Comparison of ENCODE assay signal across 27 cellular contexts in genomic region chr2:106126705-106127281, GRCh38.
DNase-seq lines count a peak whose midpoint lies in the region; ATAC-seq and TF ChIP-seq lines count a peak whose summit lies in the region.
"Had no signal": no experiment of that assay in that cellular context is flagged by ENCODE, and none has a peak within 500 bp of the region (broad histone marks: within the 10 kb centered on the region; RNA-seq: fewer than 3 reads in every experiment).

No MANE protein-coding gene starts in this region.

- H3K4me1 Mint-ChIP-seq in activated T-cell treated with anti-CD3 and anti-CD28 coated beads, Interleukin-2, amount 50 U/mL, for 72 hours (ENCODE audit: low read depth), result peaks cover 37% of the 10 kb centered on the region
- peaks cover 22% of the 10 kb centered on the region for H3K4me1 Mint-ChIP-seq in activated T-cell treated with anti-CD3 and anti-CD28 coated beads, Interleukin-2, amount 50 U/mL, for 4 hours (ENCODE audit: low read depth)
- H3K4me1 Mint-ChIP-seq: neural crest cell had no signal

- H3K4me1 ChIP-seq in mucosa of descending colon (ENCODE audit: low read depth) (peaks cover 18% of the 10 kb centered on the region), transverse colon (peaks cover 4 to 32% (median 20%) of the 10 kb centered on the region in 4 donors), gastrocnemius medialis (peaks cover 0 to 5% of the 10 kb centered on the region in 2 donors)

- no peaks in the 10 kb centered on the region for H3K9me3 ChIP-seq in mucosa of descending colon
- no peaks in the 10 kb centered on the region for H3K9me3 ChIP-seq in transverse colon
- H3K9me3 ChIP-seq in gastrocnemius medialis, result no peaks in the 10 kb centered on the region
- H3K9me3 ChIP-seq: sigmoid colon, SJSA1, upper lobe of left lung had no signal

- no peak for TF ChIP-seq CTCF in VCaP (conservative IDR thresholded peaks at IDR 0.05)
- no peak for TF ChIP-seq CTCF in mucosa of descending colon (IDR thresholded peaks at IDR 0.05)
- TF ChIP-seq CTCF in transverse colon (IDR thresholded peaks at IDR 0.05), result no peak
- no peak for TF ChIP-seq CTCF in gastrocnemius medialis (IDR thresholded peaks at IDR 0.05 in 4 of 5, conservative IDR thresholded peaks at IDR 0.05 in 1 of 5)

- H3K27ac Mint-ChIP-seq in activated T-cell treated with anti-CD3 and anti-CD28 coated beads, Interleukin-2, amount 50 U/mL, for 72 hours, result peak overlapping the region; percentile 88

- peak overlapping the region; percentile 33; the same call in 1 of the 2 replicates for H3K27ac ChIP-seq in VCaP
- peak overlapping the region; percentile 59 to 76 (median 65) for H3K27ac ChIP-seq in transverse colon
- no peak overlapping the region for H3K27ac ChIP-seq in gastrocnemius medialis
- H3K27ac ChIP-seq: foreskin keratinocyte, SJSA1, upper lobe of left lung had no signal

- no peak for ATAC-seq in activated T-cell treated with anti-CD3 and anti-CD28 coated beads, Interleukin-2, amount 50 U/mL, for 72 hours (replicated peaks in 1 of 2)
- ATAC-seq in activated T-cell treated with anti-CD3 and anti-CD28 coated beads, Interleukin-2, amount 50 U/mL, for 4 hours, result no peak
- ATAC-seq in mucosa of descending colon (peak; percentile 86), gastrocnemius medialis (no peak)
- ATAC-seq: effector memory CD8-positive, alpha-beta T cell; esophagus mucosa; foreskin keratinocyte; T-cell had no signal

- TF ChIP-seq POLR2A in transverse colon (IDR thresholded peaks at IDR 0.05), result no peak
- TF ChIP-seq POLR2A in gastrocnemius medialis (IDR thresholded peaks at IDR 0.05), result no peak

- no peak for DNase-seq in activated T-cell treated with anti-CD3 and anti-CD28 coated beads, Interleukin-2, amount 50 U/mL, for 72 hours
- DNase-seq in activated T-cell treated with anti-CD3 and anti-CD28 coated beads, Interleukin-2, amount 50 U/mL, for 4 hours, result no peak
- DNase-seq in mucosa of descending colon, result no peak
- DNase-seq in transverse colon, result no peak
- DNase-seq in A172 (ENCODE audit: low spot score), result no peak
- DNase-seq in NK-92 treated with Interleukin-12 subunit alpha and Interleukin-12 subunit beta, amount 100 ng/mL, for 24 hours (lab: John Stamatoyannopoulos, UW), result no peak
- DNase-seq in gastrocnemius medialis, result no peak
- DNase-seq: ACHN; activated CD4-positive, alpha-beta T cell treated with anti-CD3 and anti-CD28 coated beads, Interleukin-2, amount 10 ng/mL, durations not matched to agents 24 days and 14 days; activated effector memory CD4-positive, alpha-beta T cell treated with anti-CD3 and anti-CD28 coated beads, Interleukin-2, amount 50 U/mL, for 16 hours; Calu3; DND-41; effector memory CD8-positive, alpha-beta T cell; foreskin keratinocyte; H7; NCI-H1092; NCI-H1930; NCI-H526 treated with DMSO at 0.1 percent for 48 hours; posterior cingulate gyrus; sigmoid colon; stimulated activated CD8-positive, alpha-beta memory T cell treated with anti-CD3 and anti-CD28 coated beads, Interleukin-4, amount 100 ng/mL, for 48 hours; T-cell; upper lobe of left lung had no signal

- intact Hi-C loops in mucosa of descending colon (cut with DNase I, micrococcal nuclease) (no loop called here), transverse colon (cut with DNase I; ENCODE audit: low total_unique reads) (no loop called here), gastrocnemius medialis (cut with DNase I; ENCODE audit: low total_unique reads) (no loop called here)

- no peaks in the 10 kb centered on the region for H3K27me3 ChIP-seq in transverse colon
- H3K27me3 ChIP-seq in gastrocnemius medialis, result no peaks in the 10 kb centered on the region
- H3K27me3 ChIP-seq: foreskin keratinocyte, sigmoid colon, SJSA1, upper lobe of left lung had no signal

- peak overlapping the region in 1 of 2 donors; percentile 44 for H3K4me3 Mint-ChIP-seq in activated T-cell treated with anti-CD3 and anti-CD28 coated beads, Interleukin-2, amount 50 U/mL, for 72 hours
- no peak overlapping the region for H3K4me3 Mint-ChIP-seq in activated T-cell treated with anti-CD3 and anti-CD28 coated beads, Interleukin-2, amount 50 U/mL, for 4 hours
- H3K4me3 Mint-ChIP-seq: activated CD4-positive, alpha-beta T cell treated with anti-CD3 and anti-CD28 coated beads, Interleukin-2, amount 10 ng/mL, durations not matched to agents 24 days and 14 days; effector memory CD8-positive, alpha-beta T cell; neural crest cell; T-cell had no signal

- WGBS in transverse colon (ENCODE audit: low coverage in 1 of 2), 2 donors, result 58 to 72% methylated on average over 5 of the region's 5 CpGs

- H3K36me3 ChIP-seq in mucosa of descending colon (ENCODE audit: low read depth), result no peaks in the 10 kb centered on the region
- no peaks in the 10 kb centered on the region for H3K36me3 ChIP-seq in transverse colon
- peaks cover 0 to 15% of the 10 kb centered on the region in 2 donors for H3K36me3 ChIP-seq in gastrocnemius medialis

- no peaks in the 10 kb centered on the region for H3K9me3 Mint-ChIP-seq in activated T-cell treated with anti-CD3 and anti-CD28 coated beads, Interleukin-2, amount 50 U/mL, for 72 hours
- H3K9me3 Mint-ChIP-seq in activated T-cell treated with anti-CD3 and anti-CD28 coated beads, Interleukin-2, amount 50 U/mL, for 4 hours, result no peaks in the 10 kb centered on the region
- H3K9me3 Mint-ChIP-seq: activated CD4-positive, alpha-beta T cell treated with anti-CD3 and anti-CD28 coated beads, Interleukin-2, amount 10 ng/mL, durations not matched to agents 24 days and 14 days; effector memory CD8-positive, alpha-beta T cell; neural crest cell; T-cell had no signal

- peaks cover 0 to 16% of the 10 kb centered on the region in 2 donors for H3K36me3 Mint-ChIP-seq in activated T-cell treated with anti-CD3 and anti-CD28 coated beads, Interleukin-2, amount 50 U/mL, for 72 hours (ENCODE audit: insufficient read depth in 2 of 2)
- peaks cover 41% of the 10 kb centered on the region for H3K36me3 Mint-ChIP-seq in activated T-cell treated with anti-CD3 and anti-CD28 coated beads, Interleukin-2, amount 50 U/mL, for 4 hours (ENCODE audit: insufficient read depth)

- no peak overlapping the region for H3K4me3 ChIP-seq in mucosa of descending colon
- H3K4me3 ChIP-seq in transverse colon, result no peak overlapping the region
- H3K4me3 ChIP-seq in gastrocnemius medialis, result no peak overlapping the region
- H3K4me3 ChIP-seq: sigmoid colon, SJSA1, upper lobe of left lung had no signal

- no peak for TF ChIP-seq EP300 in transverse colon (IDR thresholded peaks at IDR 0.05; ENCODE audit: low read depth)

- in situ Hi-C loops in transverse colon (cut with MboI; ENCODE audit: low pct_ligation_motif_present in 1 of 4, low pct_unique_long_range_greater_than_20kb in 1 of 4, low sequenced_read_pairs in 3 of 4) (no loop called here), gastrocnemius medialis (cut with MboI; ENCODE audit: low sequenced_read_pairs in 4 of 4) (no loop called here)

- H3K27me3 Mint-ChIP-seq in activated T-cell treated with anti-CD3 and anti-CD28 coated beads, Interleukin-2, amount 50 U/mL, for 72 hours (ENCODE audit: low read depth), result no peaks in the 10 kb centered on the region
- no peaks in the 10 kb centered on the region for H3K27me3 Mint-ChIP-seq in activated T-cell treated with anti-CD3 and anti-CD28 coated beads, Interleukin-2, amount 50 U/mL, for 4 hours (ENCODE audit: low read depth)
- H3K27me3 Mint-ChIP-seq: activated CD4-positive, alpha-beta T cell treated with anti-CD3 and anti-CD28 coated beads, Interleukin-2, amount 10 ng/mL, durations not matched to agents 24 days and 14 days; effector memory CD8-positive, alpha-beta T cell; T-cell had no signal

Comparison
In these comparisons a context has a peak if more than half of its experiments do, and no peak if none do; other contexts are left out.
1. H3K27ac ChIP-seq: peak in VCaP (single experiment) and transverse colon (4 of 4); none in gastrocnemius medialis (0 of 4).